ENCODE assay signal across 17 cellular contexts in the genomic region with DNA sequence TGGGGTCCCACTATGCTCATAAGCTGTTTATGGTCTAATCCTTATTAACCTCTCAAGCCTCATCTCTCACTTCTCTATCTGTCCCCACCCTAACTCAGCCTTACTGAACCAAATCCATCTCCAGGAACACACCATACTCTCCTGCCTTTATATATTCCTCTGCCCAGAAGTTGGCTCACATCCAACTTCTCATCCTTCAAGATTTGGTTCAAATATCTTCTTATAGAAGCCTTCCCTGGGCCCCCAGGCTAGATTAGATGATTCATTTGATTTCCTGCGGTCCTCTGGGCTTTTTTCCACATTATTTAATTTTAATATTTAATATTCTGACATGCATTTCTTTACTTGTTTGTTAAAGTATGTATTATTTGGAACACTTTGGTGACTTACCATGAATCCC. TPM values are rescaled to one million over a fixed set of nuclear protein-coding genes. Genes with fewer than 3 reads are reported as not detected.
DNase-seq lines count a peak whose midpoint lies in the region; ATAC-seq, FAIRE-seq and TF ChIP-seq lines count a peak whose summit lies in the region.
"Had no signal": no experiment of that assay in that cellular context is flagged by ENCODE, and none has a peak within 500 bp of the region (broad histone marks: within the 10 kb centered on the region; RNA-seq: fewer than 3 reads in every experiment).

No MANE protein-coding gene starts in this region.

- dilution Hi-C loops in mammary epithelial cell (cut with HindIII; ENCODE audit: low sequenced_read_pairs), result no loop called here

- FAIRE-seq in K562 (lab: Jason Lieb, UNC), result no peak
- FAIRE-seq: GM12878 had no signal

- CTCF ChIA-PET in MCF 10A (lab: Yijun Ruan, JAX) (interaction anchor here (0.6 kb wide), 3 partner anchors 13 to 37 kb away, joined by 3 read pairs; no protein-coding TSS in a partner anchor), mammary epithelial cell (lab: Charles Lee; ENCODE audit: low non-redundant PET) (no interaction called here), K562 (lab: Yijun Ruan, JAX; ENCODE audit: low intra/inter-chr PET ratio) (no interaction called here)

- POLR2A ChIA-PET in MCF 10A (lab: Yijun Ruan, JAX) (no interaction called here), K562 (lab: Yijun Ruan, JAX) (interaction anchor here (0.6 kb wide), 1 partner anchor 621 kb away, joined by 3 read pairs; no protein-coding TSS in a partner anchor)

- TF ChIP-seq POLR2A in K562 (conservative IDR thresholded peaks at IDR 0.05), result no peak
- TF ChIP-seq POLR2A in erythroblast (IDR thresholded peaks at IDR 0.05; ENCODE audit: low read length), result no peak

- H3K4me1 ChIP-seq in mammary epithelial cell (ENCODE audit: insufficient read depth, low read length) (no peaks in the 10 kb centered on the region), K562 (replicated peaks in 1 of 2; ENCODE audit: control insufficient read depth in 2 of 2, insufficient read depth in 2 of 2, low read length in 2 of 2) (peaks cover 5 to 7% of the 10 kb centered on the region in 2 experiments; a peak in 3 of 5 replicates)
- H3K4me1 ChIP-seq: BLaER1, Caco-2 had no signal

- no peaks in the 10 kb centered on the region for H3K79me2 ChIP-seq in mammary epithelial cell (ENCODE audit: insufficient read depth, low read length)
- H3K79me2 ChIP-seq in K562 (ENCODE audit: control insufficient read depth, insufficient read depth, low read length), result no peaks in the 10 kb centered on the region

- peaks cover 6% of the 10 kb centered on the region for H3K27me3 Mint-ChIP-seq in MCF 10A (ENCODE audit: insufficient read depth, unreplicated experiment)
- H3K27me3 Mint-ChIP-seq in activated naive CD8-positive, alpha-beta T cell treated with anti-CD3 and anti-CD28 coated beads, Interleukin-2, amount 50 U/mL, for 24 hours, result no peaks in the 10 kb centered on the region

- no peak overlapping the region for H3K27ac Mint-ChIP-seq in MCF 10A (ENCODE audit: low read depth, unreplicated experiment)
- H3K27ac Mint-ChIP-seq in activated naive CD8-positive, alpha-beta T cell treated with anti-CD3 and anti-CD28 coated beads, Interleukin-2, amount 50 U/mL, for 24 hours, result no peak overlapping the region
- H3K27ac Mint-ChIP-seq: H9 had no signal

- no peak overlapping the region for H3K4me3 ChIP-seq in mammary epithelial cell (replicated peaks in 1 of 3; ENCODE audit: insufficient read depth in 1 of 3, low read depth in 2 of 3, low read length in 3 of 3)
- no peak overlapping the region for H3K4me3 ChIP-seq in K562
- H3K4me3 ChIP-seq: BLaER1, GM12878 had no signal

- 9% methylated on average over 1 of the region's 1 CpG for WGBS in mammary epithelial cell (ENCODE audit: low coverage, missing lambda C conversion rate)
- WGBS in K562 (ENCODE audit: insufficient coverage, low coverage, missing lambda C conversion rate), result 6% methylated on average over 1 of the region's 1 CpG

- no TSS peak for BruUV-seq in MCF 10A (replicated peaks; lab: Mats Ljungman, UMichigan)
- BruUV-seq in mammary epithelial cell (replicated peaks; lab: Mats Ljungman, UMichigan), result no TSS peak
- no TSS peak for BruUV-seq in K562 (replicated peaks; lab: Mats Ljungman, UMichigan)

- ATAC-seq in K562, result no peak
- no peak for ATAC-seq in activated naive CD8-positive, alpha-beta T cell treated with anti-CD3 and anti-CD28 coated beads, Interleukin-2, amount 50 U/mL, for 24 hours
- ATAC-seq: GM12878 had no signal

- intact Hi-C loops in MCF 10A (cut with micrococcal nuclease) (no loop called here), mammary epithelial cell (cut with micrococcal nuclease) (no loop called here), K562 (cut with micrococcal nuclease) (no loop called here)

- H3K36me3 ChIP-seq in mammary epithelial cell (ENCODE audit: insufficient read depth, low read length) (no peaks in the 10 kb centered on the region), K562 (ENCODE audit: control insufficient read depth, insufficient read depth, low read length) (no peaks in the 10 kb centered on the region)
- H3K36me3 ChIP-seq: BLaER1 had no signal

- no peaks in the 10 kb centered on the region for H3K9me1 ChIP-seq in K562 (ENCODE audit: control insufficient read depth, insufficient read depth, low read length)

- TF ChIP-seq CTCF in MCF 10A (IDR thresholded peaks at IDR 0.05; ENCODE audit: unreplicated experiment), result no peak
- no peak for TF ChIP-seq CTCF in mammary epithelial cell (conservative IDR thresholded peaks at IDR 0.05 in 1 of 2, IDR thresholded peaks at IDR 0.05 in 1 of 2; ENCODE audit: extremely low read depth in 1 of 2, insufficient read depth in 1 of 2, low read depth in 1 of 2, low read length in 2 of 2)
- no peak for TF ChIP-seq CTCF in K562 (IDR thresholded peaks at IDR 0.05 in 2 of 3, conservative IDR thresholded peaks at IDR 0.05 in 1 of 3; ENCODE audit: insufficient read depth in 2 of 3, low read depth in 1 of 3, low read length in 3 of 3)

- H3K9ac ChIP-seq in mammary epithelial cell (ENCODE audit: insufficient read depth, low read length) (no peak overlapping the region), K562 (ENCODE audit: insufficient read depth in 1 of 2, low read depth in 2 of 2, low read length in 2 of 2) (no peak overlapping the region)
- H3K9ac ChIP-seq: BLaER1 had no signal

- in situ Hi-C loops in mammary epithelial cell (cut with MboI; ENCODE audit: low sequenced_read_pairs in 2 of 2) (no loop called here), K562 (cut with MboI) (no loop called here)

- peaks cover 6% of the 10 kb centered on the region for H3K36me3 Mint-ChIP-seq in MCF 10A (ENCODE audit: insufficient read depth, unreplicated experiment)
- no peaks in the 10 kb centered on the region for H3K36me3 Mint-ChIP-seq in activated naive CD8-positive, alpha-beta T cell treated with anti-CD3 and anti-CD28 coated beads, Interleukin-2, amount 50 U/mL, for 24 hours (ENCODE audit: low read depth)
- H3K36me3 Mint-ChIP-seq: CD8-positive, alpha-beta memory T cell had no signal

- H3K4me1 Mint-ChIP-seq in MCF 10A (ENCODE audit: insufficient read depth, unreplicated experiment), result no peaks in the 10 kb centered on the region
- H3K4me1 Mint-ChIP-seq in activated naive CD8-positive, alpha-beta T cell treated with anti-CD3 and anti-CD28 coated beads, Interleukin-2, amount 50 U/mL, for 24 hours, result no peaks in the 10 kb centered on the region
- H3K4me1 Mint-ChIP-seq: CD8-positive, alpha-beta memory T cell; H9 had no signal

- H3K9me3 Mint-ChIP-seq in MCF 10A (ENCODE audit: unreplicated experiment), result no peaks in the 10 kb centered on the region
- no peaks in the 10 kb centered on the region for H3K9me3 Mint-ChIP-seq in activated naive CD8-positive, alpha-beta T cell treated with anti-CD3 and anti-CD28 coated beads, Interleukin-2, amount 50 U/mL, for 24 hours
- H3K9me3 Mint-ChIP-seq: CD8-positive, alpha-beta memory T cell; H9 had no signal

- H3K4me3 Mint-ChIP-seq in MCF 10A (ENCODE audit: unreplicated experiment), result no peak overlapping the region
- no peak overlapping the region for H3K4me3 Mint-ChIP-seq in activated naive CD8-positive, alpha-beta T cell treated with anti-CD3 and anti-CD28 coated beads, Interleukin-2, amount 50 U/mL, for 24 hours
- H3K4me3 Mint-ChIP-seq: CD8-positive, alpha-beta memory T cell; H9 had no signal

- no peak for TF ChIP-seq EP300 in K562 (IDR thresholded peaks at IDR 0.05; ENCODE audit: low read length)

- H3K27ac ChIP-seq in mammary epithelial cell (ENCODE audit: insufficient read depth, low read depth, low read length) (no peak overlapping the region), K562 (ENCODE audit: extremely low read depth, low read depth, low read length) (no peak overlapping the region)
- H3K27ac ChIP-seq: BLaER1 had no signal

- H3K27me3 ChIP-seq in mammary epithelial cell (ENCODE audit: insufficient read depth, low read length) (no peaks in the 10 kb centered on the region), K562 (ENCODE audit: control insufficient read depth in 2 of 2, insufficient read depth in 2 of 2, low read length in 2 of 2) (no peaks in the 10 kb centered on the region)
- H3K27me3 ChIP-seq: BLaER1 had no signal

- H2AFZ ChIP-seq in mammary epithelial cell (ENCODE audit: low read depth, low read length) (no peak overlapping the region), K562 (ENCODE audit: low read depth, low read length) (no peak overlapping the region)

- H3K9me3 ChIP-seq in mammary epithelial cell (replicated peaks; ENCODE audit: insufficient read depth, low read length) (no peaks in the 10 kb centered on the region), K562 (replicated peaks; ENCODE audit: control insufficient read depth, insufficient read depth, low read depth, low read length) (no peaks in the 10 kb centered on the region)
- H3K9me3 ChIP-seq: BLaER1, Caco-2 had no signal

- H4K20me1 ChIP-seq in mammary epithelial cell (ENCODE audit: insufficient read depth, low read length) (no peaks in the 10 kb centered on the region), K562 (replicated peaks; ENCODE audit: control insufficient read depth, insufficient read depth, low read length) (no peaks in the 10 kb centered on the region)
- H4K20me1 ChIP-seq: BLaER1 had no signal

- peak; percentile 19 for DNase-seq in MCF 10A (ENCODE audit: unreplicated experiment)
- DNase-seq in mammary epithelial cell, result no peak
- peak; percentile 52 for DNase-seq in NCI-H82 (lab: John Stamatoyannopoulos, UW)
- no peak for DNase-seq in K562 (ENCODE audit: extremely low read depth in 1 of 4, low spot score in 3 of 4)
- DNase-seq in erythroblast (lab: John Stamatoyannopoulos, UW), result no peak
- DNase-seq in superior temporal gyrus (ENCODE audit: extremely low spot score), result no peak
- no peak for DNase-seq in activated naive CD8-positive, alpha-beta T cell treated with anti-CD3 and anti-CD28 coated beads, Interleukin-2, amount 50 U/mL, for 24 hours
- DNase-seq: 8988T; AML-193; Caco-2; CD8-positive, alpha-beta memory T cell; DND-41; GOT3; H9 had no signal

- TF ChIP-seq RAD21 in K562 (CRISPR knock-in tag; conservative IDR thresholded peaks at IDR 0.05 in 1 of 2, IDR thresholded peaks at IDR 0.05 in 1 of 2), result no peak

- no peak overlapping the region for H3K4me2 ChIP-seq in mammary epithelial cell (ENCODE audit: insufficient read depth, low read depth, low read length)
- no peak overlapping the region for H3K4me2 ChIP-seq in K562 (ENCODE audit: insufficient read depth, low read length)
- H3K4me2 ChIP-seq: BLaER1 had no signal

RNA-seq across cellular contexts. Expression of gene MEI1, which starts 23.2 kb away (rescaled TPM):
- total RNA-seq in MCF 10A (2022) (not detected in 2 replicates), mammary epithelial cell (under 1 TPM in 1 of 2 donors, not detected in 1; 0.33 TPM), K562 (2014; rRNA removed) (0.18 TPM in 1 of 2 replicates, not detected in the other), K562 (2014; rRNA removed; fragmentation: Illumina TruSeq; extraction: Trizol) (not detected in 2 replicates), K562 (2015; rRNA removed; fragmentation: Illumina TruSeq; extraction: Trizol) (0.75 TPM in 1 of 2 replicates, not detected in the other), K562 (2021) (0.31 and 0.47 TPM in 2 replicates)
- polyA plus RNA-seq in mammary epithelial cell (0.07 TPM), K562 (2011; rRNA removed) (0.33 and 0.61 TPM in 2 replicates), K562 (2014; fragmentation: Illumina TruSeq; extraction: Trizol) (0.16 and 0.17 TPM in 2 replicates), K562 (2014; fragmentation: Nextera tagmentation; extraction: Ambion mirVana) (under 1 TPM; 0.08 to 0.18 TPM), K562 (2014; rRNA removed) (0.15 and 0.68 TPM in 2 replicates)
- not detected for polyA minus RNA-seq in mammary epithelial cell
- 0.48 TPM in 1 of 2 replicates, not detected in the other for total RNA-seq in K562 (2011; cell fraction: chromatin; rRNA removed; ENCODE audit: low replicate concordance)
- 0.39 TPM in 1 of 2 replicates, not detected in the other for total RNA-seq in K562 (2011; cell fraction: nucleolus; rRNA removed)
- 1.6 TPM in 1 of 2 replicates, not detected in the other for total RNA-seq in K562 (2011; cell fraction: nucleoplasm; rRNA removed)
- polyA plus RNA-seq in K562 (2011; cell fraction: cytosol; rRNA removed), result 0.73 and 2.2 TPM in 2 replicates
- 0.81 and 1.1 TPM in 2 replicates for polyA plus RNA-seq in K562 (2011; cell fraction: nucleus; rRNA removed)
- 0.66 and 1.2 TPM in 2 replicates for polyA plus RNA-seq in K562 (2012)
- polyA minus RNA-seq in K562 (2011; rRNA and poly(A)+ RNA removed), result 0.25 and 0.27 TPM in 2 replicates
- not detected in 2 replicates for polyA minus RNA-seq in K562 (2011; cell fraction: cytosol; rRNA and poly(A)+ RNA removed)
- 0.40 and 1.2 TPM in 2 replicates for polyA minus RNA-seq in K562 (2011; cell fraction: nucleus; rRNA and poly(A)+ RNA removed)
- total RNA-seq: Caco-2, G401 had no signal

RNA-seq across cellular contexts. Expression of gene SNU13, which starts 33.8 kb away (rescaled TPM):
- total RNA-seq in MCF 10A (2022) (280 and 286 TPM in 2 replicates), mammary epithelial cell (100 to 1,000 TPM in 1 of 2 donors, 10 to 100 TPM in 1; 73.0 to 187 TPM), K562 (2014; rRNA removed) (193 and 196 TPM in 2 replicates), K562 (2014; rRNA removed; fragmentation: Illumina TruSeq; extraction: Trizol) (147 and 185 TPM in 2 replicates), K562 (2015; rRNA removed; fragmentation: Illumina TruSeq; extraction: Trizol) (179 and 193 TPM in 2 replicates), K562 (2021) (279 and 283 TPM in 2 replicates)
- polyA plus RNA-seq in mammary epithelial cell (265 TPM), K562 (2011; rRNA removed) (243 and 271 TPM in 2 replicates), K562 (2014; fragmentation: Illumina TruSeq; extraction: Trizol) (294 and 334 TPM in 2 replicates), K562 (2014; fragmentation: Nextera tagmentation; extraction: Ambion mirVana) (100 to 1,000 TPM; 884 to 981 TPM), K562 (2014; rRNA removed) (286 and 317 TPM in 2 replicates)
- 125 TPM for polyA minus RNA-seq in mammary epithelial cell
- total RNA-seq in K562 (2011; cell fraction: chromatin; rRNA removed; ENCODE audit: low replicate concordance), result 64.9 and 85.4 TPM in 2 replicates
- total RNA-seq in K562 (2011; cell fraction: nucleolus; rRNA removed), result 65.5 and 66.1 TPM in 2 replicates
- total RNA-seq in K562 (2011; cell fraction: nucleoplasm; rRNA removed), result 94.7 and 101 TPM in 2 replicates
- polyA plus RNA-seq in K562 (2011; cell fraction: cytosol; rRNA removed), result 304 and 417 TPM in 2 replicates
- polyA plus RNA-seq in K562 (2011; cell fraction: nucleus; rRNA removed), result 108 and 115 TPM in 2 replicates
- 157 and 244 TPM in 2 replicates for polyA plus RNA-seq in K562 (2012)
- 136 and 166 TPM in 2 replicates for polyA minus RNA-seq in K562 (2011; rRNA and poly(A)+ RNA removed)
- polyA minus RNA-seq in K562 (2011; cell fraction: cytosol; rRNA and poly(A)+ RNA removed), result 93.1 and 107 TPM in 2 replicates
- 23.7 and 30.3 TPM in 2 replicates for polyA minus RNA-seq in K562 (2011; cell fraction: nucleus; rRNA and poly(A)+ RNA removed)

Comparison
In these comparisons a context has a peak if more than half of its experiments do, and no peak if none do; other contexts are left out.
1. DNase-seq: peak in MCF 10A (single experiment) and NCI-H82 (single experiment); none in mammary epithelial cell (single experiment), K562 (0 of 4), erythroblast (0 of 2), superior temporal gyrus (single experiment) and activated naive CD8-positive, alpha-beta T cell treated with anti-CD3 and anti-CD28 coated beads, Interleukin-2, amount 50 U/mL, for 24 hours (single experiment).